15 cellular contexts compared by ENCODE assay signal in genomic region chr16:27547851-27548250, GRCh38. TPM values are rescaled to one million over a fixed set of nuclear protein-coding genes. Genes with fewer than 3 reads are reported as not detected.
DNase-seq lines count a peak whose midpoint lies in the region; ATAC-seq and TF ChIP-seq lines count a peak whose summit lies in the region.
"Had no signal": no experiment of that assay in that cellular context is flagged by ENCODE, and none has a peak within 500 bp of the region (broad histone marks: within the 10 kb centered on the region; RNA-seq: fewer than 3 reads in every experiment).

No MANE protein-coding gene starts in this region.

- H3K4me3 ChIP-seq in HEK293 (ENCODE audit: low read depth, low read length) (no peak overlapping the region), fibroblast of villous mesenchyme (ENCODE audit: low read depth, low read length) (no peak overlapping the region), gastrocnemius medialis (no peak overlapping the region)

- peaks cover 40% of the 10 kb centered on the region for H3K4me1 Mint-ChIP-seq in T-helper 17 cell

- TF ChIP-seq CTCF in HEK293 (tag by site-specific recombination; IDR thresholded peaks at IDR 0.05) (no peak), fibroblast of villous mesenchyme (IDR thresholded peaks at IDR 0.05; ENCODE audit: insufficient read depth, low read depth, low read length) (no peak), gastrocnemius medialis (IDR thresholded peaks at IDR 0.05 in 4 of 5, conservative IDR thresholded peaks at IDR 0.05 in 1 of 5) (no peak)

- in situ Hi-C loops in gastrocnemius medialis (cut with MboI; ENCODE audit: low sequenced_read_pairs in 4 of 4) = no loop called here

- ATAC-seq in T-helper 17 cell (no peak), gastrocnemius medialis (no peak)
- ATAC-seq: GM23338; lower lobe of right lung; naive thymus-derived CD8-positive, alpha-beta T cell had no signal

- no peaks in the 10 kb centered on the region for H3K4me1 ChIP-seq in HEK293 (ENCODE audit: control insufficient read depth, insufficient read depth, low read length)
- peaks cover 35 to 36% of the 10 kb centered on the region in 2 donors for H3K4me1 ChIP-seq in gastrocnemius medialis

- H3K27me3 Mint-ChIP-seq in T-helper 17 cell = no peaks in the 10 kb centered on the region
- H3K27me3 Mint-ChIP-seq: naive thymus-derived CD8-positive, alpha-beta T cell had no signal

- peak overlapping the region; percentile 62 for H3K4me3 Mint-ChIP-seq in T-helper 17 cell

- intact Hi-C loops in gastrocnemius medialis (cut with DNase I; ENCODE audit: low total_unique reads) = loop anchor here (1.0 to 5.0 kb wide), 3 partner anchors 17 to 65 kb away; no protein-coding TSS in a partner anchor

- H3K27ac ChIP-seq in HEK293 (ENCODE audit: extremely low read depth, low read depth, low read length) (no peak overlapping the region), gastrocnemius medialis (peak overlapping the region; percentile 83 to 91 (median 88))
- H3K27ac ChIP-seq: lower lobe of right lung, thoracic aorta had no signal

- no peaks in the 10 kb centered on the region for H3K27me3 ChIP-seq in gastrocnemius medialis
- H3K27me3 ChIP-seq: right atrium auricular region had no signal

- POLR2A ChIA-PET in HEK293 (lab: Yijun Ruan, JAX) = no interaction called here

- H3K9me3 ChIP-seq in HEK293 (ENCODE audit: control insufficient read depth, insufficient read depth, low read depth, low read length) (no peaks in the 10 kb centered on the region), T-helper 17 cell (ENCODE audit: control insufficient read depth, low read length, poor library complexity, severe bottlenecking) (no peaks in the 10 kb centered on the region), gastrocnemius medialis (no peaks in the 10 kb centered on the region)
- H3K9me3 ChIP-seq: lower lobe of right lung, right atrium auricular region, thoracic aorta had no signal

- DNase-seq in T-helper 17 cell = no peak
- peak; percentile 37 for DNase-seq in fibroblast of villous mesenchyme (ENCODE audit: low read depth)
- DNase-seq in gastrocnemius medialis = no peak
- DNase-seq in NK-92 (lab: John Stamatoyannopoulos, UW; ENCODE audit: unreplicated experiment) = no peak
- no peak for DNase-seq in NCI-H1092 treated with DMSO at 0.1 percent for 48 hours (lab: John Stamatoyannopoulos, UW)
- no peak for DNase-seq in NCI-H1436 treated with DMSO at 0.1 percent for 48 hours (lab: John Stamatoyannopoulos, UW)
- DNase-seq: activated naive CD4-positive, alpha-beta T cell; foreskin melanocyte; lower lobe of right lung; naive thymus-derived CD8-positive, alpha-beta T cell; NCI-H2081 had no signal

- peaks cover 13% of the 10 kb centered on the region for H3K36me3 Mint-ChIP-seq in T-helper 17 cell (ENCODE audit: low read depth)

- no peak for TF ChIP-seq POLR2A in gastrocnemius medialis (IDR thresholded peaks at IDR 0.05)

- CTCF ChIA-PET in HEK293 (lab: Yijun Ruan, JAX) = no interaction called here

- H3K36me3 ChIP-seq in HEK293 (ENCODE audit: control insufficient read depth in 2 of 2, insufficient read depth in 1 of 2, low read length in 2 of 2) (peaks cover 22 to 39% of the 10 kb centered on the region in 2 experiments; a peak in 2 of 3 replicates), gastrocnemius medialis (peaks cover 0 to 27% of the 10 kb centered on the region in 2 donors)

- H3K27ac Mint-ChIP-seq in T-helper 17 cell = peak overlapping the region; percentile 85

TF ChIP-seq in HEK293, 187 proteins besides CTCF, POLR2A, EP300 and RAD21:
- no peak for TF ChIP-seq ZNF701 (tag by site-specific recombination; IDR thresholded peaks at IDR 0.05)
- 0 out of 2 replicates have a peak, but pooled peaks have one; percentile 7 for TF ChIP-seq KLF1 (tag by site-specific recombination; IDR thresholded peaks at IDR 0.05)

RNA-seq across cellular contexts. Expression of gene GTF3C1, which starts 1.9 kb away (rescaled TPM):
- total RNA-seq in T-helper 17 cell (10 to 100 TPM; 55.3 to 55.6 TPM), fibroblast of villous mesenchyme (97.0 and 101 TPM in 2 replicates), gastrocnemius medialis (100 to 1,000 TPM in 1 of 4 donors, 10 to 100 TPM in 3; 52.0 to 108 (median 67.8) TPM)

RNA-seq across cellular contexts. Expression of gene KATNIP, which starts 2.1 kb away (rescaled TPM):
- 10 to 100 TPM; 28.6 to 29.7 TPM for total RNA-seq in T-helper 17 cell
- total RNA-seq in fibroblast of villous mesenchyme = 25.1 and 25.5 TPM in 2 replicates
- 10 to 100 TPM in 1 of 4 donors, 1 to 10 TPM in 3; 6.3 to 12.1 (median 7.7) TPM for total RNA-seq in gastrocnemius medialis
